In genomic region chr3:99373088-99373875, GRCh38 we compare ENCODE assay signal across 21 cellular contexts.
DNase-seq lines count a peak whose midpoint lies in the region; ATAC-seq and TF ChIP-seq lines count a peak whose summit lies in the region.
"Had no signal": no experiment of that assay in that cellular context is flagged by ENCODE, and none has a peak within 500 bp of the region (broad histone marks: within the 10 kb centered on the region; RNA-seq: fewer than 3 reads in every experiment).

No MANE protein-coding gene starts in this region.

- no peak overlapping the region for H3K4ac ChIP-seq in mesenchymal stem cell (ENCODE audit: low read depth in 1 of 2, low read length in 2 of 2)

- no peak overlapping the region for H2BK15ac ChIP-seq in mesenchymal stem cell (ENCODE audit: low read depth, poor library complexity, severe bottlenecking)

- no peak for TF ChIP-seq POLR2A in Peyer's patch (IDR thresholded peaks at IDR 0.05)

- no peak overlapping the region for H4K8ac ChIP-seq in mesenchymal stem cell (ENCODE audit: low read length)

- H3K27me3 ChIP-seq in ACC112 (ENCODE audit: insufficient read depth, low read length) (no peaks in the 10 kb centered on the region), mesenchymal stem cell (ENCODE audit: control insufficient read depth in 1 of 2, insufficient read depth in 1 of 2, low read length in 2 of 2) (no peaks in the 10 kb centered on the region), Peyer's patch (no peaks in the 10 kb centered on the region)

- peaks cover 22% of the 10 kb centered on the region for H3K36me3 Mint-ChIP-seq in chondrocyte (ENCODE audit: low read depth)

- H3K79me1 ChIP-seq in mesenchymal stem cell (replicated peaks; ENCODE audit: low read length, poor library complexity, severe bottlenecking): no peaks in the 10 kb centered on the region

- peaks cover 35% of the 10 kb centered on the region for H3K4me1 Mint-ChIP-seq in chondrocyte (ENCODE audit: low read depth)

- H3K27me3 Mint-ChIP-seq in chondrocyte (ENCODE audit: low read depth): no peaks in the 10 kb centered on the region
- H3K27me3 Mint-ChIP-seq: CD4-positive, alpha-beta T cell had no signal

- no peak for TF ChIP-seq CTCF in chondrocyte (IDR thresholded peaks at IDR 0.05)
- TF ChIP-seq CTCF in Peyer's patch (IDR thresholded peaks at IDR 0.05): no peak

- no peak overlapping the region for H3K4me3 ChIP-seq in ACC112 (ENCODE audit: low read depth, low read length)
- H3K4me3 ChIP-seq in mesenchymal stem cell (ENCODE audit: insufficient read depth in 1 of 2, low read depth in 1 of 2, low read length in 2 of 2): no peak overlapping the region
- no peak overlapping the region for H3K4me3 ChIP-seq in Peyer's patch
- H3K4me3 ChIP-seq: GM12878 had no signal

- peaks cover 8% of the 10 kb centered on the region for H3K9me3 Mint-ChIP-seq in chondrocyte (ENCODE audit: low read depth)

- no peaks in the 10 kb centered on the region for H3K79me2 ChIP-seq in ACC112 (ENCODE audit: control insufficient read depth, insufficient read depth, low read length, unreplicated experiment)

- H3K27ac ChIP-seq in ACC112 (ENCODE audit: low read depth, low read length) (no peak overlapping the region), mesenchymal stem cell (ENCODE audit: low read length, poor library complexity, severe bottlenecking) (peak overlapping the region; percentile 85), Peyer's patch (no peak overlapping the region)

- H3K18ac ChIP-seq in mesenchymal stem cell (ENCODE audit: low read depth in 1 of 2, low read length in 2 of 2): no peak overlapping the region

- peak overlapping the region; percentile 88 for H3K27ac Mint-ChIP-seq in chondrocyte (ENCODE audit: unreplicated experiment)
- H3K27ac Mint-ChIP-seq: CD4-positive, alpha-beta T cell had no signal

- H3K4me1 ChIP-seq in ACC112 (ENCODE audit: control insufficient read depth, insufficient read depth, low read length, unreplicated experiment): no peaks in the 10 kb centered on the region
- no peaks in the 10 kb centered on the region for H3K4me1 ChIP-seq in mesenchymal stem cell (ENCODE audit: control insufficient read depth, insufficient read depth, low read depth, low read length)
- no peaks in the 10 kb centered on the region for H3K4me1 ChIP-seq in Peyer's patch

- peaks cover 3% of the 10 kb centered on the region for H3K9me3 ChIP-seq in mesenchymal stem cell (ENCODE audit: control insufficient read depth, low read length)
- no peaks in the 10 kb centered on the region for H3K9me3 ChIP-seq in Peyer's patch
- H3K9me3 ChIP-seq: Caco-2 had no signal

- no peak overlapping the region for H3K9ac ChIP-seq in mesenchymal stem cell (ENCODE audit: low read length)

- H3K23ac ChIP-seq in mesenchymal stem cell (ENCODE audit: low read length in 2 of 2): no peak overlapping the region

- 82% methylated on average over 4 of the region's 5 CpGs for WGBS in mesenchymal stem cell

- no peak overlapping the region for H2BK12ac ChIP-seq in mesenchymal stem cell (ENCODE audit: low read length in 2 of 2)

- no peak overlapping the region for H2BK120ac ChIP-seq in mesenchymal stem cell (ENCODE audit: low read depth, low read length)

- H4K91ac ChIP-seq in mesenchymal stem cell (ENCODE audit: low read length): no peak overlapping the region

- no peak overlapping the region for H3K14ac ChIP-seq in mesenchymal stem cell (ENCODE audit: low read length in 2 of 2)

- DNase-seq in chondrocyte (ENCODE audit: low spot score): no peak
- peak; percentile 10 for DNase-seq in mesenchymal stem cell
- DNase-seq in Peyer's patch: no peak
- no peak for DNase-seq in stimulated activated CD4-positive, alpha-beta T cell treated with anti-CD3 and anti-CD28 coated beads, Interleukin-1b, Interleukin-23, amount 100 ng/mL, for 48 hours
- DNase-seq in activated CD4-positive, alpha-beta T cell treated with anti-CD3 and anti-CD28 coated beads for 1 hour: no peak
- DNase-seq in nucleus accumbens (lab: John Stamatoyannopoulos, UW): no peak
- DNase-seq: 8988T; Caco-2; CD4-positive, alpha-beta T cell; DMS153; EL; GOT3; NCI-H187; NCI-H2107; NCI-H510A; NCI-H82 had no signal

- ATAC-seq in SK-N-SH treated with all-trans-retinoic acid at 6 μM for 48 hours: peak; percentile 82
- ATAC-seq: GM12878, HCT116, Right ventricle myocardium inferior had no signal

- H2BK5ac ChIP-seq in mesenchymal stem cell (ENCODE audit: low read depth, low read length, poor library complexity, severe bottlenecking): peak overlapping the region; percentile 70

- no peak overlapping the region for H3K4me2 ChIP-seq in mesenchymal stem cell (ENCODE audit: low read length, poor library complexity, severe bottlenecking)

- H3K36me3 ChIP-seq in ACC112 (ENCODE audit: insufficient read depth, low read length) (no peaks in the 10 kb centered on the region), mesenchymal stem cell (ENCODE audit: control insufficient read depth in 1 of 2, insufficient read depth in 2 of 2, low read depth in 1 of 2, low read length in 2 of 2) (no peaks in the 10 kb centered on the region), Peyer's patch (no peaks in the 10 kb centered on the region)

- H2AK5ac ChIP-seq in mesenchymal stem cell (ENCODE audit: low read length, severe bottlenecking): no peak overlapping the region

- H2AFZ ChIP-seq in ACC112 (ENCODE audit: low read length, unreplicated experiment) (peak overlapping the region; percentile 18), mesenchymal stem cell (ENCODE audit: low read depth, low read length) (no peak overlapping the region)

- peak overlapping the region; percentile 5 for H3K4me3 Mint-ChIP-seq in chondrocyte (ENCODE audit: unreplicated experiment)
- H3K4me3 Mint-ChIP-seq: CD4-positive, alpha-beta T cell had no signal

TF ChIP-seq in SK-N-SH treated with all-trans-retinoic acid at 6 μM for 48 hours, 23 proteins besides CTCF, POLR2A, EP300 and RAD21:
- no peak for TF ChIP-seq ZNF565 (CRISPR knock-in tag; conservative IDR thresholded peaks at IDR 0.05; ENCODE audit: low read depth)
- peak; percentile 43; the same call in 1 of the 2 replicates for TF ChIP-seq TOX (CRISPR knock-in tag; IDR thresholded peaks at IDR 0.05; ENCODE audit: borderline replicate concordance)
- peak; percentile 49; the same call in 1 of the 2 replicates for TF ChIP-seq ZC3H10 (CRISPR knock-in tag; IDR thresholded peaks at IDR 0.05)
- no peak for TF ChIP-seq ZNF70 (CRISPR knock-in tag; IDR thresholded peaks at IDR 0.05)
